In the genomic region with DNA sequence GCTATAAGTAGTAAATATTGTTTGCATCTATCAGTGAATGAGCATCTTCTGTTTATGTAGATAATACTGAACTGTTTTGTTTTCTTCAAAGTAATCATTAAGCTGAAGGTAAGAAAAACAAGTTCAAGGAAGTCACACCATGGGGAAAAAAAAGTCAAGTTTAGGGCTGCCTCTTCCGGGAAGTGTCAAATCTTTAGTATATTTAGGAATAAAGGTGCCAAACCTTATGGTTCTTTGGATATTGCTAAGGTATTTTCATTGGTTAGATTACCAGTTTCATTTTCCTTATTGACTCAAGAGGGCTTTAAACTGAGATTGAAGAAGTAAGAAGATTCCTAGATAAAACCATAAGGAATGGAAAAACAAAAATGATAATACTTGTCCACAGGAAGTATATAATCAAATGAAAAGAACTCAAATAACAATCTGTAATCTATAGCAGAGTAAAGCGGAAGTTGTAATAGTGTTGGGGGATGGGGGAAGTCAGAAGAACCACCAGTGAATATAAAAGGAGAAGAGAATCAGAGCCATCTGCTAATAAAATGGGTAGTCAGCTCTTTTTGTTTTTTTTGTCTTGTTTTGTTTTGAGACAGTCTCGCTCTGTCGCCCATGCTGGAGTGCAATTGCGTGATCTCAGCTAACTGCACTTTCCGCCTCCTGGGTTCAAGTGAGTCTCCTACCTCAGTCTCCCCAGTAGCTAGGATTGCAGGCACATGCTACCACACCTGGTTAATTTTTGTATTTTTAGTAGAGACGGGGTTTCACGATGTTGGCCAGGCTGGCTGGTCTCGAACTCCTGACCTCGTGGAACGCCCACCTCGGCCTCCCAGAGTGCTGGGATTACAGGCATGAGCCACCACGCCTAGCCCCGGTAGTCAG, we compare ENCODE assay signal across 8 cellular contexts. TPM values are rescaled to one million over a fixed set of nuclear protein-coding genes. Genes with fewer than 3 reads are reported as not detected.
DNase-seq lines count a peak whose midpoint lies in the region; ATAC-seq and TF ChIP-seq lines count a peak whose summit lies in the region.

No MANE protein-coding gene starts in this region.

- no peak overlapping the region for H2BK15ac ChIP-seq in IMR-90 (ENCODE audit: low read depth, low read length)

- 100% methylated on average over 5 of the region's 14 CpGs; no CpG with 5 or more reads in 1 of the 2 experiments for WGBS in IMR-90 (ENCODE audit: extremely low coverage in 2 of 2, insufficient read length in 1 of 2), 2 experiments

- H2BK20ac ChIP-seq in IMR-90 (ENCODE audit: low read depth, low read length) = no peak overlapping the region

- no peak overlapping the region for H3K27ac Mint-ChIP-seq in activated naive CD4-positive, alpha-beta T cell treated with anti-CD3 and anti-CD28 coated beads for 36 hours
- peak overlapping the region; percentile 48 for H3K27ac Mint-ChIP-seq in mesothelial cell of epicardium

- H3K14ac ChIP-seq in IMR-90 (replicated peaks; ENCODE audit: low read depth, low read length) = no peak overlapping the region

- H3K9me3 ChIP-seq in BE2C (no peaks in the 10 kb centered on the region), IMR-90 (ENCODE audit: control insufficient read depth, insufficient read depth, low read length) (no peaks in the 10 kb centered on the region), SJCRH30 (replicated peaks) (no peaks in the 10 kb centered on the region)

- H3K36me3 ChIP-seq in BE2C (peaks cover 26% of the 10 kb centered on the region), IMR-90 (ENCODE audit: control insufficient read depth, insufficient read depth, low read length) (peaks cover 10% of the 10 kb centered on the region), SJCRH30 (peaks cover 11% of the 10 kb centered on the region)

- peak overlapping the region; percentile 89; the same call in 1 of the 2 replicates for H3K4me2 ChIP-seq in IMR-90 (ENCODE audit: low read depth, low read length)

- H3K23ac ChIP-seq in IMR-90 (ENCODE audit: low read depth, low read length) = no peak overlapping the region

- H3K4me3 ChIP-seq in BE2C (ENCODE audit: low read depth, low read length) (peak overlapping the region; percentile 94), IMR-90 (ENCODE audit: insufficient read depth, low read depth, low read length) (no peak overlapping the region), SJCRH30 (no peak overlapping the region)

- intact Hi-C loops in IMR-90 (cut with micrococcal nuclease) = loop anchor here (5.0 to 10.0 kb wide), 2 partner anchors 103 to 240 kb away; a partner anchor contains a TSS
- intact Hi-C loops in activated naive CD4-positive, alpha-beta T cell treated with anti-CD3 and anti-CD28 coated beads for 36 hours (cut with micrococcal nuclease) = loop anchor here (1.0 to 5.0 kb wide), 6 partner anchors 11 to 658 kb away; a partner anchor contains a TSS

- H3K27me3 Mint-ChIP-seq in activated naive CD4-positive, alpha-beta T cell treated with anti-CD3 and anti-CD28 coated beads for 36 hours (ENCODE audit: low read depth) = no peaks in the 10 kb centered on the region
- no peaks in the 10 kb centered on the region for H3K27me3 Mint-ChIP-seq in mesothelial cell of epicardium (ENCODE audit: low read depth)

- TF ChIP-seq RAD21 in IMR-90 (IDR thresholded peaks at IDR 0.05; ENCODE audit: low read length) = no peak

- no peak for DNase-seq in BE2C
- DNase-seq in IMR-90 = no peak
- peak; percentile 57 for DNase-seq in activated naive CD4-positive, alpha-beta T cell treated with anti-CD3 and anti-CD28 coated beads for 36 hours
- DNase-seq in mesothelial cell of epicardium (ENCODE audit: low spot score in 2 of 2, unreplicated experiment in 2 of 2) = no peak
- no peak for DNase-seq in SJCRH30
- DNase-seq in left lobe of liver (ENCODE audit: low spot score) = no peak
- DNase-seq in NCI-H2029 (lab: John Stamatoyannopoulos, UW) = no peak
- DNase-seq in SKM-1 treated with dmso at 0.1 percent for 144 hours (lab: John Stamatoyannopoulos, UW; ENCODE audit: unreplicated experiment) = no peak

- H3K18ac ChIP-seq in IMR-90 (ENCODE audit: low read depth, low read length) = no peak overlapping the region

- no peak overlapping the region for H4K91ac ChIP-seq in IMR-90 (ENCODE audit: insufficient read depth, low read depth, low read length)

- no peaks in the 10 kb centered on the region for H3K4me1 ChIP-seq in BE2C
- H3K4me1 ChIP-seq in IMR-90 (ENCODE audit: control insufficient read depth, insufficient read depth, low read length) = 0 out of 2 replicates have a peak, but pooled peaks cover 1% of the 10 kb centered on the region
- no peaks in the 10 kb centered on the region; the same call in 1 of the 2 replicates for H3K4me1 ChIP-seq in SJCRH30

- CTCF ChIA-PET in IMR-90 (lab: Yijun Ruan, JAX) = no interaction called here
- CTCF ChIA-PET in activated naive CD4-positive, alpha-beta T cell treated with anti-CD3 and anti-CD28 coated beads for 36 hours (lab: Charles Lee) = interaction anchor here (0.9 to 7.0 kb wide), 2 partner anchors 13 to 19 kb away, joined by 3 to 87 read pairs; no protein-coding TSS in a partner anchor

- in situ Hi-C loops in IMR-90 (cut with MboI; ENCODE audit: low sequenced_read_pairs) = no loop called here

- no peak overlapping the region for H4K8ac ChIP-seq in IMR-90 (ENCODE audit: low read depth in 2 of 2, low read length in 2 of 2)

- POLR2A ChIA-PET in IMR-90 (lab: Charles Lee; ENCODE audit: unreplicated experiment) = interaction anchor here (0.5 kb wide), 1 partner anchor 11 kb away, joined by 5 read pairs; no protein-coding TSS in a partner anchor

- no peak overlapping the region for H2AK9ac ChIP-seq in IMR-90 (replicated peaks; ENCODE audit: low read depth, low read length, poor library complexity)

- dilution Hi-C loops in IMR-90 (cut with HindIII; ENCODE audit: low sequenced_read_pairs, unreplicated experiment) = no loop called here

- no peak for TF ChIP-seq POLR2A in IMR-90 (IDR thresholded peaks at IDR 0.05; ENCODE audit: low read depth, low read length)

- H4K5ac ChIP-seq in IMR-90 (ENCODE audit: low read depth, low read length) = no peak overlapping the region

- no peak overlapping the region for H3K4ac ChIP-seq in IMR-90 (ENCODE audit: low read depth, low read length)

- 0 out of 2 replicates have a peak, but pooled peaks cover 2% of the 10 kb centered on the region for H3K9me1 ChIP-seq in IMR-90 (ENCODE audit: insufficient read depth, low read length)

- ATAC-seq in IMR-90 (ENCODE audit: low read depth) (no peak), left lobe of liver (no peak)

- no peak overlapping the region for H3K4me3 Mint-ChIP-seq in activated naive CD4-positive, alpha-beta T cell treated with anti-CD3 and anti-CD28 coated beads for 36 hours
- peak overlapping the region; percentile 10 for H3K4me3 Mint-ChIP-seq in mesothelial cell of epicardium

- H3K56ac ChIP-seq in IMR-90 (ENCODE audit: extremely low read depth, insufficient read depth, low read length) = no peak overlapping the region

- no peaks in the 10 kb centered on the region for H3K27me3 ChIP-seq in BE2C
- H3K27me3 ChIP-seq in IMR-90 (ENCODE audit: control insufficient read depth, insufficient read depth, low read length) = no peaks in the 10 kb centered on the region
- H3K27me3 ChIP-seq in SJCRH30 = no peaks in the 10 kb centered on the region

- H3K4me1 Mint-ChIP-seq in activated naive CD4-positive, alpha-beta T cell treated with anti-CD3 and anti-CD28 coated beads for 36 hours (ENCODE audit: low read depth) = peaks cover 30% of the 10 kb centered on the region
- H3K4me1 Mint-ChIP-seq in mesothelial cell of epicardium = peaks cover 30% of the 10 kb centered on the region

- TF ChIP-seq CTCF in BE2C (IDR thresholded peaks at IDR 0.05; ENCODE audit: low read depth, low read length) (no peak), IMR-90 (conservative IDR thresholded peaks at IDR 0.05; ENCODE audit: low read depth, low read length) (no peak), mesothelial cell of epicardium (IDR thresholded peaks at IDR 0.05; ENCODE audit: unreplicated experiment) (no peak)

- H2AFZ ChIP-seq in IMR-90 (replicated peaks; ENCODE audit: low read length, poor library complexity) = no peak overlapping the region

- no peak overlapping the region for H2BK120ac ChIP-seq in IMR-90 (ENCODE audit: low read depth, low read length)

- H3K27ac ChIP-seq in IMR-90 (ENCODE audit: insufficient read depth, low read length) (no peak overlapping the region), SJCRH30 (no peak overlapping the region)

- no TSS peak for BruUV-seq in IMR-90 (replicated peaks; lab: Mats Ljungman, UMichigan)

- H3K9ac ChIP-seq in IMR-90 (ENCODE audit: low read depth, low read length) = no peak overlapping the region

- no peaks in the 10 kb centered on the region for H3K9me3 Mint-ChIP-seq in activated naive CD4-positive, alpha-beta T cell treated with anti-CD3 and anti-CD28 coated beads for 36 hours
- H3K9me3 Mint-ChIP-seq in mesothelial cell of epicardium = no peaks in the 10 kb centered on the region

- H2AK5ac ChIP-seq in IMR-90 (ENCODE audit: low read depth, low read length) = no peak overlapping the region

- H3K36me3 Mint-ChIP-seq in activated naive CD4-positive, alpha-beta T cell treated with anti-CD3 and anti-CD28 coated beads for 36 hours (ENCODE audit: low read depth) = peaks cover 10% of the 10 kb centered on the region
- H3K36me3 Mint-ChIP-seq in mesothelial cell of epicardium = peaks cover 8% of the 10 kb centered on the region

- H3K79me1 ChIP-seq in IMR-90 (ENCODE audit: low read depth in 1 of 2, low read length in 2 of 2) = peaks cover 12 to 42% of the 10 kb centered on the region in 2 experiments

- peaks cover 4% of the 10 kb centered on the region; the same call in 1 of the 2 replicates for H4K20me1 ChIP-seq in IMR-90 (ENCODE audit: insufficient read depth, low read length)

- no peak overlapping the region for H2BK5ac ChIP-seq in IMR-90 (ENCODE audit: low read depth, low read length, poor library complexity, severe bottlenecking)

RNA-seq across cellular contexts. Expression of a gene that starts 2.3 kb away (rescaled TPM):
- 21.8 TPM for polyA plus RNA-seq in BE2C (2012; ENCODE audit: insufficient read depth, insufficient read length, low read depth)
- total RNA-seq in IMR-90 (2012; rRNA removed) = 30.6 and 54.4 TPM in 2 replicates
- 12.8 and 18.1 TPM in 2 replicates for polyA plus RNA-seq in IMR-90 (2012; rRNA removed)
- polyA plus RNA-seq in IMR-90 (2012; cell fraction: cytosol; rRNA removed) = 1.1 and 2.8 TPM in 2 replicates
- polyA plus RNA-seq in IMR-90 (2012; cell fraction: nucleus; rRNA removed; ENCODE audit: low replicate concordance) = 5.6 and 46.3 TPM in 2 replicates
- 10 to 100 TPM; 29.5 to 30.6 TPM for total RNA-seq in activated naive CD4-positive, alpha-beta T cell treated with anti-CD3 and anti-CD28 coated beads for 36 hours
- 73.3 to 81.6 TPM (median 78.0 TPM) in 3 replicates for total RNA-seq in mesothelial cell of epicardium
- total RNA-seq in SJCRH30 (2014; rRNA removed; shearing (Covaris generic)) = 29.9 and 37.0 TPM in 2 replicates
- total RNA-seq in left lobe of liver = 25.7 TPM

RNA-seq across cellular contexts. Expression of a gene that starts 2.7 kb away (rescaled TPM):
- 7.2 TPM for polyA plus RNA-seq in BE2C (2012; ENCODE audit: insufficient read depth, insufficient read length, low read depth)
- total RNA-seq in IMR-90 (2012; rRNA removed) (10.6 and 13.3 TPM in 2 replicates), mesothelial cell of epicardium (16.4 to 18.8 TPM (median 17.7 TPM) in 3 replicates), left lobe of liver (5.4 TPM)
- 2.8 and 3.1 TPM in 2 replicates for polyA plus RNA-seq in IMR-90 (2012; rRNA removed)
- 0.54 and 0.68 TPM in 2 replicates for polyA plus RNA-seq in IMR-90 (2012; cell fraction: cytosol; rRNA removed)
- 0.60 and 4.7 TPM in 2 replicates for polyA plus RNA-seq in IMR-90 (2012; cell fraction: nucleus; rRNA removed; ENCODE audit: low replicate concordance)
- total RNA-seq in activated naive CD4-positive, alpha-beta T cell treated with anti-CD3 and anti-CD28 coated beads for 36 hours = 10 to 100 TPM; 22.2 to 22.3 TPM
- total RNA-seq in SJCRH30 (2014; rRNA removed; shearing (Covaris generic)) = 22.9 and 29.6 TPM in 2 replicates
